Comparison of ENCODE assay signal across 33 cellular contexts in the genomic region with DNA sequence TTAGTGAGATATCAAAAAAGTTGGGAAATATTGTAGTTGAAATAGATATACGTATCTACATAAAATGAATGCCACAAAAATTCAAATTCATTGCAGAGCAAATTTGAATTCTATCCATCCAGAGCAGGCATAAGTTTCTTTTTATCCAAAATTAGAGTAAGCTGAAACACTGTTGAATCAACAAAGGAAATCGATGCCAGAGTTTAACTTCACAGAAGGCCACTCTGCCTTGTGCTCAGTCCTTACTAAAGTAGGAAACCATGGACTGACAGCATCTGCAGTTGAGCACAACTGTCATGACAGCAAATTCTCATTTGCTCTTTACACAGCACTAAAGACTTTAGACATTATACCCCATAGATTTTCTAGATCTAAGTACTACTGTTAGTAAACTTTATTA.
"Had no signal": no experiment of that assay in that cellular context is flagged by ENCODE, and none has a peak within 500 bp of the region (broad histone marks: within the 10 kb centered on the region; RNA-seq: fewer than 3 reads in every experiment).

No MANE protein-coding gene starts in this region.

- H3K9me3 Mint-ChIP-seq: activated B cell treated with CpG ODN at 0.5 μM for 24 hours; activated CD4-positive, alpha-beta memory T cell treated with anti-CD3 and anti-CD28 coated beads for 36 hours; activated naive CD4-positive, alpha-beta T cell treated with anti-CD3 and anti-CD28 coated beads, Interleukin-2, amount 10 ng/mL, durations not matched to agents 7 days and 5 days; activated naive CD8-positive, alpha-beta T cell treated with anti-CD3 and anti-CD28 coated beads, Interleukin-2, amount 50 U/mL, for 24 hours; activated T-cell treated with anti-CD3 and anti-CD28 coated beads, Interleukin-2, amount 50 U/mL, for 4 hours; brain; T-helper 2 cell treated with Interferon-gamma antibody and Interleukin-4, amounts not matched to agents 5 μg/mL and 100 μg/mL, for 36 hours had no signal

- H3K27ac ChIP-seq: Peyer's patch had no signal

- H3K4me1 Mint-ChIP-seq: brain had no signal

- H3K27ac Mint-ChIP-seq: activated CD4-positive, alpha-beta memory T cell treated with anti-CD3 and anti-CD28 coated beads for 36 hours; activated naive CD4-positive, alpha-beta T cell treated with anti-CD3 and anti-CD28 coated beads, Interleukin-2, amount 10 ng/mL, durations not matched to agents 7 days and 5 days; activated naive CD8-positive, alpha-beta T cell; activated naive CD8-positive, alpha-beta T cell treated with anti-CD3 and anti-CD28 coated beads, Interleukin-2, amount 50 U/mL, for 24 hours; T-helper 2 cell treated with Interferon-gamma antibody and Interleukin-4, amounts not matched to agents 5 μg/mL and 100 μg/mL, for 36 hours had no signal

- H3K27me3 Mint-ChIP-seq: activated B cell treated with CpG ODN at 0.5 μM for 24 hours; activated CD4-positive, alpha-beta memory T cell treated with anti-CD3 and anti-CD28 coated beads for 36 hours; activated naive CD4-positive, alpha-beta T cell treated with anti-CD3 and anti-CD28 coated beads, Interleukin-2, amount 10 ng/mL, durations not matched to agents 7 days and 5 days; activated naive CD8-positive, alpha-beta T cell; activated naive CD8-positive, alpha-beta T cell treated with anti-CD3 and anti-CD28 coated beads, Interleukin-2, amount 50 U/mL, for 24 hours; brain had no signal

- H3K27me3 ChIP-seq: MG63, Peyer's patch had no signal

- H3K4me3 Mint-ChIP-seq: activated B cell treated with CpG ODN at 0.5 μM for 24 hours; activated CD4-positive, alpha-beta memory T cell treated with anti-CD3 and anti-CD28 coated beads for 36 hours; activated naive CD4-positive, alpha-beta T cell treated with anti-CD3 and anti-CD28 coated beads, Interleukin-2, amount 10 ng/mL, durations not matched to agents 7 days and 5 days; activated naive CD8-positive, alpha-beta T cell; activated naive CD8-positive, alpha-beta T cell treated with anti-CD3 and anti-CD28 coated beads, Interleukin-2, amount 50 U/mL, for 24 hours; activated T-cell treated with anti-CD3 and anti-CD28 coated beads, Interleukin-2, amount 50 U/mL, for 4 hours; brain; T-helper 2 cell treated with Interferon-gamma antibody and Interleukin-4, amounts not matched to agents 5 μg/mL and 100 μg/mL, for 36 hours had no signal

- H3K4me1 ChIP-seq: Peyer's patch had no signal

- H3K9me3 ChIP-seq: MG63, Peyer's patch had no signal

- ATAC-seq: activated naive CD8-positive, alpha-beta T cell treated with anti-CD3 and anti-CD28 coated beads, Interleukin-2, amount 50 U/mL, for 24 hours; activated T-cell treated with anti-CD3 and anti-CD28 coated beads, Interleukin-2, amount 50 U/mL, for 4 hours; PC-3; SK-N-SH treated with all-trans-retinoic acid at 6 μM for 48 hours had no signal

- H3K4me3 ChIP-seq: MG63, Peyer's patch had no signal

- DNase-seq: activated B cell treated with CpG ODN at 0.5 μM for 24 hours; activated CD4-positive, alpha-beta memory T cell treated with anti-CD3 and anti-CD28 coated beads for 36 hours; activated CD4-positive, alpha-beta T cell treated with anti-CD3 and anti-CD28 coated beads for 4 hours; activated CD4-positive, alpha-beta T cell treated with anti-CD3 and anti-CD28 coated beads, Interleukin-2, amount 50 U/mL, for 1 hour; activated CD4-positive, CD25-positive, alpha-beta regulatory T cell treated with anti-CD3 and anti-CD28 coated beads, Interleukin-2, amount 50 U/mL, for 72 hours; activated CD8-positive, alpha-beta memory T cell treated with anti-CD3 and anti-CD28 coated beads, Interleukin-2, amount 50 U/mL, for 4 hours; activated effector memory CD4-positive, alpha-beta T cell treated with Interleukin-2 at 50 U/mL for 16 hours; activated naive CD4-positive, alpha-beta T cell treated with anti-CD3 and anti-CD28 coated beads, Interleukin-2, amount 10 ng/mL, durations not matched to agents 7 days and 5 days; activated naive CD8-positive, alpha-beta T cell treated with anti-CD3 and anti-CD28 coated beads, Interleukin-2, amount 50 U/mL, for 24 hours; activated T-cell treated with anti-CD3 and anti-CD28 coated beads for 4 hours; activated T-cell treated with anti-CD3 and anti-CD28 coated beads, Interleukin-2, amount 50 U/mL, for 4 hours; anterior cingulate cortex; caudate nucleus; Kasumi-1; KBM-7; MG63; NCI-H1048; NCI-H1105 treated with DMSO at 0.1 percent for 48 hours; NCI-H1436; NCI-H1694; NCI-H2029; NCI-H345; NCI-H524 treated with DMSO at 0.1 percent for 48 hours; NCI-H748 treated with DMSO at 0.1 percent for 48 hours; NK-92 treated with Interleukin-12 subunit alpha and Interleukin-12 subunit beta, amount 100 ng/mL, for 24 hours; PC-3; Peyer's patch; RPMI8226; SIG-M5 had no signal
